In the genomic region with DNA sequence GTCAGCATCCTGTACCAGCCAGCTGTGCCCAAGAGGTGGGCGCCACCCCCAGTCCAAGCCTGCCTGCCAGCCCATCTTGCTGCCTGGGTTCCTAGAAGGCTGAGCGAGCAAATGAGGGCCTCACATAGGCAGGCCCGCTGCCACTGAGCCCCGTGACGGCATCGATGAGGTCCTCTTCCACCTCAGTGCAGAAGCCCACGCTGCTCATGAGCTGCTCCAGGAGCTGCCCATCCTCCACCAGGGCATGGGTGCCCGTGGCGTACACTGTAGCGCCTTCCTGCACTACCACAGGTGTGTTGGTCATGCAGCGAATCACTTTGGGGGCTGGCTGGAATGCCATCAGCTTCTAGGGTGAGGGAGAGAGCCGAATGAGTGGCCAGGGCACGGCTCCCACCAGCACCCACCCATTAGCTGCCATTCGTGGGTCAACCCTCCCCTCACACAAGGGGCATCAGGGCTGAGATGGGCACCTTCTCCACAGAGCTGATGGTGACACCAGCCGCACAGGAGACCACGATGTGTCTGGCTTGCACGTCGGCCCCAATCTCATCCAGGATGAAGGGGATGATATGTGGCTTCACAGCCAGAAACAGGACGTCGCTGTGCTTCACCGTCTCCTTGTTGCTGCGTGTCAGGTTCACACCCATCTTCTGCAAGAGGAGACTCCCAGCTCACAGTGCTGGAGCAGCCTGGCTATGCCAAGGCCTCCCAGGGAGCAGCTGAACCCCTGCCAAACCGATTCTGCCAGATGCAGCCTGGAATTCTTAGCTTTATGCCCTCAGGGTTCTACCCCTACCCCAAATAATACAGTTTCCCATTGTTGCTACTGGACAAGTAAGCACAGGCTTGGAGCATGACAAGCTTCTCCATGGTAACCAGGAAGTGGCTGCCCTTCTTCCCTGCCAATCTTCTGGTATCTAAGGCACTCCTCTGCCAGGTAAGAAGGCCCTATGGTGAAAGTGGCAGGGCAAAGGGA, we compare ENCODE assay signal across 11 cellular contexts. TPM values are rescaled to one million over a fixed set of nuclear protein-coding genes. Genes with fewer than 3 reads are reported as not detected.
DNase-seq lines count a peak whose midpoint lies in the region; ATAC-seq and TF ChIP-seq lines count a peak whose summit lies in the region.
"Had no signal": no experiment of that assay in that cellular context is flagged by ENCODE, and none has a peak within 500 bp of the region (broad histone marks: within the 10 kb centered on the region; RNA-seq: fewer than 3 reads in every experiment).

No MANE protein-coding gene starts in this region.

- H3K27me3 Mint-ChIP-seq in activated CD4-positive, alpha-beta T cell treated with anti-CD3 and anti-CD28 coated beads for 36 hours: no peaks in the 10 kb centered on the region
- no peaks in the 10 kb centered on the region for H3K27me3 Mint-ChIP-seq in endodermal cell (ENCODE audit: insufficient read depth)

- H3K27ac Mint-ChIP-seq in activated CD4-positive, alpha-beta T cell treated with anti-CD3 and anti-CD28 coated beads for 36 hours: peak overlapping the region; percentile 74
- H3K27ac Mint-ChIP-seq in endodermal cell: no peak overlapping the region
- H3K27ac Mint-ChIP-seq in stimulated activated effector memory CD8-positive, alpha-beta T cell treated with anti-CD3 and anti-CD28 coated beads, Interleukin-12 subunit alpha, Interleukin-12 subunit beta, amount 100 ng/mL, for 72 hours: peak overlapping the region; percentile 97

- peaks cover 51% of the 10 kb centered on the region for H3K4me1 Mint-ChIP-seq in activated CD4-positive, alpha-beta T cell treated with anti-CD3 and anti-CD28 coated beads for 36 hours
- peaks cover 26% of the 10 kb centered on the region for H3K4me1 Mint-ChIP-seq in endodermal cell
- H3K4me1 Mint-ChIP-seq in stimulated activated effector memory CD8-positive, alpha-beta T cell treated with anti-CD3 and anti-CD28 coated beads, Interleukin-12 subunit alpha, Interleukin-12 subunit beta, amount 100 ng/mL, for 72 hours: peaks cover 32% of the 10 kb centered on the region

- ATAC-seq in activated CD4-positive, alpha-beta T cell treated with anti-CD3 and anti-CD28 coated beads for 36 hours: no peak
- no peak for ATAC-seq in stimulated activated effector memory CD8-positive, alpha-beta T cell treated with anti-CD3 and anti-CD28 coated beads, Interleukin-12 subunit alpha, Interleukin-12 subunit beta, amount 100 ng/mL, for 72 hours
- ATAC-seq in upper lobe of right lung: no peak

- H3K9me3 Mint-ChIP-seq in activated CD4-positive, alpha-beta T cell treated with anti-CD3 and anti-CD28 coated beads for 36 hours (ENCODE audit: low read depth): no peaks in the 10 kb centered on the region
- no peaks in the 10 kb centered on the region for H3K9me3 Mint-ChIP-seq in endodermal cell
- H3K9me3 Mint-ChIP-seq in stimulated activated effector memory CD8-positive, alpha-beta T cell treated with anti-CD3 and anti-CD28 coated beads, Interleukin-12 subunit alpha, Interleukin-12 subunit beta, amount 100 ng/mL, for 72 hours: no peaks in the 10 kb centered on the region

- H3K4me1 ChIP-seq in endodermal cell (ENCODE audit: control insufficient read depth, insufficient read depth, low read length) (peaks cover 17% of the 10 kb centered on the region), upper lobe of right lung (peaks cover 31% of the 10 kb centered on the region)

- intact Hi-C loops in activated CD4-positive, alpha-beta T cell treated with anti-CD3 and anti-CD28 coated beads for 36 hours (cut with DNase I, micrococcal nuclease): loop anchor here (5.0 kb wide), 2 partner anchors 55 to 265 kb away; a partner anchor contains a TSS
- intact Hi-C loops in upper lobe of right lung (cut with DNase I): no loop called here

- H3K27me3 ChIP-seq in endodermal cell (ENCODE audit: control insufficient read depth, insufficient read depth, low read length, poor library complexity, severe bottlenecking) (no peaks in the 10 kb centered on the region), upper lobe of right lung (no peaks in the 10 kb centered on the region)
- H3K27me3 ChIP-seq: BE2C, sigmoid colon, transverse colon had no signal

- H3K36me3 Mint-ChIP-seq in activated CD4-positive, alpha-beta T cell treated with anti-CD3 and anti-CD28 coated beads for 36 hours (ENCODE audit: low read depth): peaks cover 50% of the 10 kb centered on the region
- H3K36me3 Mint-ChIP-seq in endodermal cell (ENCODE audit: low read depth): peaks cover 50% of the 10 kb centered on the region
- peaks cover 54% of the 10 kb centered on the region for H3K36me3 Mint-ChIP-seq in stimulated activated effector memory CD8-positive, alpha-beta T cell treated with anti-CD3 and anti-CD28 coated beads, Interleukin-12 subunit alpha, Interleukin-12 subunit beta, amount 100 ng/mL, for 72 hours

- H3K27ac ChIP-seq in endodermal cell (ENCODE audit: low read depth, low read length) (no peak overlapping the region), upper lobe of right lung (no peak overlapping the region)

- peaks cover 49% of the 10 kb centered on the region for H3K36me3 ChIP-seq in endodermal cell (ENCODE audit: control insufficient read depth, insufficient read depth, low read length)
- H3K36me3 ChIP-seq in upper lobe of right lung: peaks cover 29% of the 10 kb centered on the region
- H3K36me3 ChIP-seq: transverse colon had no signal

- peak overlapping the region; percentile 23 for H3K9ac ChIP-seq in endodermal cell (ENCODE audit: extremely low read depth, low read length, poor library complexity, severe bottlenecking)

- 95 to 98% methylated on average over 15 to 23 of the region's 23 CpGs for WGBS in endodermal cell (ENCODE audit: insufficient coverage in 1 of 2, insufficient read length in 1 of 2), 2 experiments

- H3K9me3 ChIP-seq in endodermal cell (ENCODE audit: control insufficient read depth, low read length) (no peaks in the 10 kb centered on the region), upper lobe of right lung (no peaks in the 10 kb centered on the region)
- H3K9me3 ChIP-seq: BE2C, sigmoid colon, transverse colon had no signal

- TF ChIP-seq CTCF in endodermal cell (conservative IDR thresholded peaks at IDR 0.05) (no peak), upper lobe of right lung (IDR thresholded peaks at IDR 0.05) (no peak)

- peak overlapping the region; percentile 92 for H3K4me3 ChIP-seq in endodermal cell (ENCODE audit: low read length)
- H3K4me3 ChIP-seq in upper lobe of right lung: no peak overlapping the region
- H3K4me3 ChIP-seq: transverse colon had no signal

- CTCF ChIA-PET in activated CD4-positive, alpha-beta T cell treated with anti-CD3 and anti-CD28 coated beads for 36 hours (lab: Charles Lee): interaction anchor here (0.6 to 0.9 kb wide), 5 partner anchors 11 to 65 kb away, joined by 3 to 4 read pairs (median 3); no protein-coding TSS in a partner anchor

- DNase-seq in activated CD4-positive, alpha-beta T cell treated with anti-CD3 and anti-CD28 coated beads for 36 hours: no peak
- no peak for DNase-seq in activated CD4-positive, alpha-beta T cell treated with anti-CD3 and anti-CD28 coated beads, Interleukin-2, amount 50 U/mL, for 48 hours
- DNase-seq in NCI-H345 treated with DMSO at 0.1 percent for 48 hours (lab: John Stamatoyannopoulos, UW; ENCODE audit: unreplicated experiment) (peak; percentile 94), endodermal cell (no peak), upper lobe of right lung (no peak), medulla oblongata (ENCODE audit: extremely low spot score) (no peak)
- no peak for DNase-seq in stimulated activated effector memory CD8-positive, alpha-beta T cell treated with anti-CD3 and anti-CD28 coated beads, Interleukin-12 subunit alpha, Interleukin-12 subunit beta, amount 100 ng/mL, for 72 hours (ENCODE audit: low spot score in 2 of 2)
- no peak for DNase-seq in stimulated activated CD4-positive, alpha-beta T cell treated with anti-CD3 and anti-CD28 coated beads, Interleukin-15, amount 100 ng/mL, for 24 hours
- DNase-seq: BE2C, sigmoid colon, transverse colon had no signal

- H3K4me3 Mint-ChIP-seq in activated CD4-positive, alpha-beta T cell treated with anti-CD3 and anti-CD28 coated beads for 36 hours: peak overlapping the region; percentile 93
- peak overlapping the region; percentile 95 for H3K4me3 Mint-ChIP-seq in endodermal cell
- H3K4me3 Mint-ChIP-seq in stimulated activated effector memory CD8-positive, alpha-beta T cell treated with anti-CD3 and anti-CD28 coated beads, Interleukin-12 subunit alpha, Interleukin-12 subunit beta, amount 100 ng/mL, for 72 hours: peak overlapping the region; percentile 93

- POLR2A ChIA-PET in activated CD4-positive, alpha-beta T cell treated with anti-CD3 and anti-CD28 coated beads for 36 hours (lab: Charles Lee): interaction anchor here (0.8 to 1.5 kb wide), 2 partner anchors 39 to 144 kb away, joined by 4 to 6 read pairs; a partner anchor contains a TSS

RNA-seq across cellular contexts. Expression of a gene that starts 2.0 kb away (rescaled TPM):
- total RNA-seq in activated CD4-positive, alpha-beta T cell treated with anti-CD3 and anti-CD28 coated beads for 36 hours: 100 to 1,000 TPM; 106 to 126 TPM
- total RNA-seq in endodermal cell (100 to 1,000 TPM in 1 of 2 donors, 10 to 100 TPM in 1; 94.5 to 101 TPM), upper lobe of right lung (61.6 TPM)
- 74.6 TPM for polyA plus RNA-seq in endodermal cell (2013, experiment 1 of 2)
- 71.4 TPM for polyA plus RNA-seq in endodermal cell (2013, experiment 2 of 2)

RNA-seq across cellular contexts. Expression of a gene that starts 19.0 kb away (rescaled TPM):
- not detected for total RNA-seq in activated CD4-positive, alpha-beta T cell treated with anti-CD3 and anti-CD28 coated beads for 36 hours
- total RNA-seq in endodermal cell (100 to 1,000 TPM; 272 to 938 TPM), upper lobe of right lung (2.2 TPM)
- polyA plus RNA-seq in endodermal cell (2013, experiment 1 of 2): 318 TPM
- polyA plus RNA-seq in endodermal cell (2013, experiment 2 of 2): 376 TPM

RNA-seq across cellular contexts. Expression of a gene that starts 33.1 kb away (rescaled TPM):
- total RNA-seq in activated CD4-positive, alpha-beta T cell treated with anti-CD3 and anti-CD28 coated beads for 36 hours: not detected
- total RNA-seq in endodermal cell: 100 to 1,000 TPM in 1 of 2 donors, 10 to 100 TPM in 1; 76.0 to 660 TPM
- 184 TPM for polyA plus RNA-seq in endodermal cell (2013, experiment 1 of 2)
- 274 TPM for polyA plus RNA-seq in endodermal cell (2013, experiment 2 of 2)
- total RNA-seq in upper lobe of right lung: 0.35 TPM
- total RNA-seq: sigmoid colon had no signal

RNA-seq across cellular contexts. Expression of a gene that starts 39.8 kb away (rescaled TPM):
- 10 to 100 TPM; 47.3 to 48.0 TPM for total RNA-seq in activated CD4-positive, alpha-beta T cell treated with anti-CD3 and anti-CD28 coated beads for 36 hours
- total RNA-seq in endodermal cell (100 to 1,000 TPM; 194 to 232 TPM), upper lobe of right lung (119 TPM)
- polyA plus RNA-seq in endodermal cell (2013, experiment 1 of 2): 34.7 TPM
- polyA plus RNA-seq in endodermal cell (2013, experiment 2 of 2): 38.8 TPM

Comparison
In these comparisons a context has a peak if more than half of its experiments do, and no peak if none do; other contexts are left out.
1. RNA of a gene that starts 19.0 kb away (total RNA-seq): 272 to 938 TPM in endodermal cell; 2.2 TPM in upper lobe of right lung (single experiment) and not detected in activated CD4-positive, alpha-beta T cell treated with anti-CD3 and anti-CD28 coated beads for 36 hours; every median in the first group is over 10 times any median in the second.
2. RNA of a gene that starts 33.1 kb away (total RNA-seq): 76.0 to 660 TPM in endodermal cell; 0.35 TPM in upper lobe of right lung (single experiment) and not detected in activated CD4-positive, alpha-beta T cell treated with anti-CD3 and anti-CD28 coated beads for 36 hours; every median in the first group is over 10 times any median in the second.
3. Peak in every context shown above with its lines, with median percentiles within 50 percentile points of each other: H3K4me3 Mint-ChIP-seq.